Comparison of ENCODE assay signal across 28 cellular contexts in the genomic region with DNA sequence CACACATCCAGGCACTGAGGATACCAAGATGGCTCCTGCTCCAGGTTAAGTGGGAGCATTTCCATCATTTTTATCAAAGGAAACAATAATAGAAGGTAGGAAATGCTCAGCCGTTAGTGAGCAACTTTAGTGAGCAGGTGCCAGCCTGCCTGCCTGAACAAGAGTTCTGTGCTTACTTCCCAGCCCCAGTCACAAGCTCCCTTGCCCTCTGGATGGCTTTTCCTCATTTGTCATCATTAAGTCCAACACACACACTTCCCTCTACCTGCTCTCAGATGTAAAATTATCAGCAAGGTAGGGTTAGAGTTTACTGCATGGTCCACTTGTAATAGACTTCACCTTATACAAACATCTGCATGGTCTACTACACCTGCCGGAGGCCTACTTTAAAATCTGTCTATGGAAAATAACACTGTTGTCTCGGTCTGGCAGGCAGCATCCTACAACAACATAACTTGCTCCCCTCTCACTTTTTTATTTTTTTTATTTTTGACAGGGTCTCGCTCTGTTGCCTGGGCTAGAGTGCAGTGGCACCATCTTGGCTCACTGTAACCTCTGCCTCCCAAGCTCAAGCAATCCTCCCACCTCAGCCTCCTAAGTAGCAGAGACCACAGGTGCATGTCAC. TPM values are rescaled to one million over a fixed set of nuclear protein-coding genes. Genes with fewer than 3 reads are reported as not detected.
A peak's percentile ranks its signal among the peaks of the same experiment; 100 is the strongest.
DNase-seq lines count a peak whose midpoint lies in the region; ATAC-seq, FAIRE-seq and TF ChIP-seq lines count a peak whose summit lies in the region.
"Had no signal": no experiment of that assay in that cellular context is flagged by ENCODE, and none has a peak within 500 bp of the region (broad histone marks: within the 10 kb centered on the region; RNA-seq: fewer than 3 reads in every experiment).

No MANE protein-coding gene starts in this region.

- H3K9me3 Mint-ChIP-seq in astrocyte (ENCODE audit: unreplicated experiment): no peaks in the 10 kb centered on the region
- H3K9me3 Mint-ChIP-seq: central memory CD8-positive, alpha-beta T cell; WTC11 had no signal

- H3K79me2 ChIP-seq in astrocyte (ENCODE audit: insufficient read depth, low read length): peaks cover 59% of the 10 kb centered on the region

- H3K27me3 ChIP-seq in cardiac muscle cell (no peaks in the 10 kb centered on the region), astrocyte (ENCODE audit: insufficient read depth, low read length) (no peaks in the 10 kb centered on the region), tibial nerve (no peaks in the 10 kb centered on the region)
- H3K27me3 ChIP-seq: BE2C, spleen, vagina had no signal

- H3K4me1 Mint-ChIP-seq in astrocyte (ENCODE audit: low read depth, unreplicated experiment): peaks cover 29% of the 10 kb centered on the region
- H3K4me1 Mint-ChIP-seq: WTC11 had no signal

- H3K4me3 Mint-ChIP-seq in astrocyte (ENCODE audit: unreplicated experiment): peak overlapping the region; percentile 34
- H3K4me3 Mint-ChIP-seq: central memory CD8-positive, alpha-beta T cell; WTC11 had no signal

- intact Hi-C loops in Right ventricle myocardium inferior (cut with DNase I): no loop called here

- no peak overlapping the region for H3K9ac ChIP-seq in astrocyte (ENCODE audit: low read length)

- ATAC-seq in Right ventricle myocardium inferior (no peak), HG03565 (IDR thresholded peaks at IDR 0.05; ENCODE audit: unreplicated experiment) (no peak)
- ATAC-seq: A549, HCT116, left lobe of liver, WTC11 had no signal

- peaks cover 36% of the 10 kb centered on the region for H4K20me1 ChIP-seq in astrocyte (ENCODE audit: insufficient read depth, low read length)

- H3K27ac ChIP-seq in cardiac muscle cell: peak overlapping the region; percentile 45
- no peak overlapping the region for H3K27ac ChIP-seq in astrocyte (ENCODE audit: low read depth, low read length)
- peak overlapping the region; percentile 33 for H3K27ac ChIP-seq in temporal lobe (ENCODE audit: low read depth, low read length)
- peak overlapping the region in 1 of 4 donors; percentile 47 for H3K27ac ChIP-seq in tibial nerve
- H3K27ac ChIP-seq: A549, SK-N-MC, spleen, vagina had no signal

- TF ChIP-seq EP300 in tibial nerve (IDR thresholded peaks at IDR 0.05): no peak

- H3K36me3 Mint-ChIP-seq in astrocyte (ENCODE audit: low read depth, unreplicated experiment): peaks cover 10% of the 10 kb centered on the region
- H3K36me3 Mint-ChIP-seq: WTC11 had no signal

- DNase-seq in cardiac muscle cell (ENCODE audit: low read depth in 1 of 2, low spot score in 1 of 2): no peak
- no peak for DNase-seq in Right ventricle myocardium inferior (ENCODE audit: missing footprints)
- DNase-seq in astrocyte (ENCODE audit: low read depth): no peak
- peak; percentile 38 for DNase-seq in islet precursor cell
- no peak for DNase-seq in tibial nerve (ENCODE audit: low spot score in 2 of 2)
- DNase-seq in KBM-7: no peak
- DNase-seq: activated CD4-positive, alpha-beta T cell treated with anti-CD3 and anti-CD28 coated beads, Interleukin-2, amount 50 U/mL, for 4 hours; activated naive CD4-positive, alpha-beta T cell; activated T-cell treated with anti-CD3 and anti-CD28 coated beads for 4 hours; amniotic stem cell; BE2C; Calu3; glutamatergic neuron; Kasumi-1; NCI-H1092; spleen; stimulated activated CD4-positive, alpha-beta T cell treated with anti-CD3 and anti-CD28 coated beads, Interleukin-4, amount 100 ng/mL, for 4 hours had no signal

- no peaks in the 10 kb centered on the region for H3K27me3 Mint-ChIP-seq in astrocyte (ENCODE audit: low read depth, unreplicated experiment)
- H3K27me3 Mint-ChIP-seq: central memory CD8-positive, alpha-beta T cell had no signal

- H3K4me1 ChIP-seq in cardiac muscle cell (ENCODE audit: low read depth) (peaks cover 16% of the 10 kb centered on the region), astrocyte (ENCODE audit: insufficient read depth, low read length) (peaks cover 6% of the 10 kb centered on the region), tibial nerve (peaks cover 0 to 16% (median 6%) of the 10 kb centered on the region in 4 donors)
- H3K4me1 ChIP-seq: BE2C had no signal

- WGBS in tibial nerve, 2 donors: 85 to 94% methylated on average over 4 of the region's 4 CpGs

- no peak for FAIRE-seq in astrocyte (lab: Jason Lieb, UNC)
- FAIRE-seq: A549, GM18507, RCC 7860 had no signal

- in situ Hi-C loops in KBM-7 (cut with MboI; ENCODE audit: low pct_unique_long_range_greater_than_20kb, low sequenced_read_pairs): no loop called here

- H3K4me3 ChIP-seq in cardiac muscle cell (no peak overlapping the region), astrocyte (ENCODE audit: insufficient read depth, low read depth, low read length) (no peak overlapping the region), tibial nerve (no peak overlapping the region)
- H3K4me3 ChIP-seq: A549, SK-N-MC, spleen, vagina had no signal

- H3K27ac Mint-ChIP-seq in astrocyte (ENCODE audit: unreplicated experiment): peak overlapping the region; percentile 12
- H3K27ac Mint-ChIP-seq: WTC11 had no signal

- no peak overlapping the region for H3K4me2 ChIP-seq in astrocyte (ENCODE audit: low read length)
- H3K4me2 ChIP-seq: A549 had no signal

- H3K36me3 ChIP-seq in cardiac muscle cell (no peaks in the 10 kb centered on the region), astrocyte (ENCODE audit: insufficient read depth, low read length) (no peaks in the 10 kb centered on the region), tibial nerve (no peaks in the 10 kb centered on the region)
- H3K36me3 ChIP-seq: BE2C, vagina had no signal

- H2AFZ ChIP-seq in astrocyte (ENCODE audit: low read depth, low read length): no peak overlapping the region

- H3K9me3 ChIP-seq in cardiac muscle cell (ENCODE audit: low read depth): no peaks in the 10 kb centered on the region
- H3K9me3 ChIP-seq in astrocyte (ENCODE audit: insufficient read depth, low read depth, low read length): no peaks in the 10 kb centered on the region
- no peaks in the 10 kb centered on the region for H3K9me3 ChIP-seq in tibial nerve
- H3K9me3 ChIP-seq: A549, BE2C, spleen, vagina had no signal

- no peak for TF ChIP-seq POLR2A in tibial nerve (IDR thresholded peaks at IDR 0.05)

- TF ChIP-seq CTCF in cardiac muscle cell (IDR thresholded peaks at IDR 0.05; ENCODE audit: low read depth, low read length): no peak
- TF ChIP-seq CTCF in astrocyte (IDR thresholded peaks at IDR 0.05; ENCODE audit: insufficient read depth, low read depth, low read length): no peak
- no peak for TF ChIP-seq CTCF in tibial nerve (IDR thresholded peaks at IDR 0.05)

RNA-seq across cellular contexts. Expression of gene TEX2, which starts 12.7 kb away (rescaled TPM):
- total RNA-seq in cardiac muscle cell (17.5 and 23.5 TPM in 2 replicates), Right ventricle myocardium inferior (56.1 TPM), astrocyte (56.1 and 58.2 TPM in 2 replicates), temporal lobe (30.5 TPM), tibial nerve (100 to 1,000 TPM in 1 of 4 donors, 10 to 100 TPM in 3; 32.6 to 110 (median 59.7) TPM)
- 17.9 and 18.7 TPM in 2 replicates for polyA plus RNA-seq in cardiac muscle cell
